ENCODE assay signal across 9 cellular contexts in the genomic region with DNA sequence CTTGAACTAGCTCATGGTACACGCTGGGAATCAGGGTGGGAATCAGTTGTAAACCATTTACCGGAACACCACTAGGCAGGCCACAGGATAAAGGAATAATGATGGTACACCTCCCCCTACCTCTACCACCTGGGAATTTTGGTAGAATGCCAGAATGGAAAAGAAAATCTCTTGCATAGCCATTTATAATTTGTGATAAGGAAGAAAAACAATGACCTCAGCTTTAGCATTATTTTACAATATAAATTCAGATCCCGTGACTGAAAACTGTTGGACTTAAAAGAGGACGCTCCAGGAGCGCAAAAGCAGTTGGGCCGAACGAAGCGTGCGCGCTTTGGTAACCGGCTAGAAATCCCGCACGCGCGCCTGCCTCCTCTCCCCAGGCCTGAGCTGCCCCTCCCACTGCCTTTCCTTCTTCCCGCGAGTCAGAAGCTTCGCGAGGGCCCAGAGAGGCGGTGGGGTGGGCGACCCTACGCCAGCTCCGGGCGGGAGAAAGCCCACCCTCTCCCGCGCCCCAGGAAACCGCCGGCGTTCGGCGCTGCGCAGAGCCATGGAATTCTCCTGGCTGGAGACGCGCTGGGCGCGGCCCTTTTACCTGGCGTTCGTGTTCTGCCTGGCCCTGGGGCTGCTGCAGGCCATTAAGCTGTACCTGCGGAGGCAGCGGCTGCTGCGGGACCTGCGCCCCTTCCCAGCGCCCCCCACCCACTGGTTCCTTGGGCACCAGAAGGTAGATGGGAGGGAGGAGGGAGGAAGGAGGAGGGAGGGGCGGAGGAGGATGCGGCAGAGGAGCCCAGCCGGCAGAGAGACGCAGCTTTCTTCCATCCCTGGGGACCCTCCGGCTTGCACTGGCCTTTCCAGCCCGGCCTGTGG. TPM values are rescaled to one million over a fixed set of nuclear protein-coding genes. Genes with fewer than 3 reads are reported as not detected.
DNase-seq lines count a peak whose midpoint lies in the region; ATAC-seq and TF ChIP-seq lines count a peak whose summit lies in the region.
"Had no signal": no experiment of that assay in that cellular context is flagged by ENCODE, and none has a peak within 500 bp of the region (broad histone marks: within the 10 kb centered on the region; RNA-seq: fewer than 3 reads in every experiment).

A gene with protein sequence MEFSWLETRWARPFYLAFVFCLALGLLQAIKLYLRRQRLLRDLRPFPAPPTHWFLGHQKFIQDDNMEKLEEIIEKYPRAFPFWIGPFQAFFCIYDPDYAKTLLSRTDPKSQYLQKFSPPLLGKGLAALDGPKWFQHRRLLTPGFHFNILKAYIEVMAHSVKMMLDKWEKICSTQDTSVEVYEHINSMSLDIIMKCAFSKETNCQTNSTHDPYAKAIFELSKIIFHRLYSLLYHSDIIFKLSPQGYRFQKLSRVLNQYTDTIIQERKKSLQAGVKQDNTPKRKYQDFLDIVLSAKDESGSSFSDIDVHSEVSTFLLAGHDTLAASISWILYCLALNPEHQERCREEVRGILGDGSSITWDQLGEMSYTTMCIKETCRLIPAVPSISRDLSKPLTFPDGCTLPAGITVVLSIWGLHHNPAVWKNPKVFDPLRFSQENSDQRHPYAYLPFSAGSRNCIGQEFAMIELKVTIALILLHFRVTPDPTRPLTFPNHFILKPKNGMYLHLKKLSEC (plus strand): TSS at position 402 of the 870 bp plus-strand sequence. CDS start 149 bp downstream, at position 551.

- DNase-seq in Right ventricle myocardium inferior (ENCODE audit: missing footprints) (peak; percentile 73), cardiac septum (ENCODE audit: low spot score) (no peak)
- no peak for DNase-seq in activated CD8-positive, alpha-beta memory T cell treated with anti-CD3 and anti-CD28 coated beads, Interleukin-2, amount 10 ng/mL, durations not matched to agents 7 days and 5 days
- no peak for DNase-seq in activated naive CD4-positive, alpha-beta T cell treated with anti-CD3 and anti-CD28 coated beads, Interleukin-2, amount 50 U/mL, for 72 hours (ENCODE audit: low spot score in 2 of 2)
- DNase-seq: activated B cell treated with CpG ODN at 0.5 μM for 24 hours had no signal

- no peak for TF ChIP-seq CTCF in nephron (IDR thresholded peaks at IDR 0.05; ENCODE audit: unreplicated experiment in 3 of 3)

- peak within 1 kb of the TSS; percentile 24 to 75 (median 67) for H3K27ac Mint-ChIP-seq in nephron
- no peak within 1 kb of the TSS for H3K27ac Mint-ChIP-seq in activated CD8-positive, alpha-beta memory T cell treated with anti-CD3 and anti-CD28 coated beads, Interleukin-2, amount 10 ng/mL, durations not matched to agents 7 days and 5 days
- H3K27ac Mint-ChIP-seq in activated naive CD4-positive, alpha-beta T cell treated with anti-CD3 and anti-CD28 coated beads, Interleukin-2, amount 50 U/mL, for 72 hours, result no peak within 1 kb of the TSS
- H3K27ac Mint-ChIP-seq: activated B cell treated with CpG ODN at 0.5 μM for 24 hours had no signal

- H3K27ac ChIP-seq in esophagus (ENCODE audit: low read depth in 2 of 2, low read length in 1 of 2), result peak within 1 kb of the TSS; percentile 48 to 74

- intact Hi-C loops in Right ventricle myocardium inferior (cut with DNase I), result loop anchor here (5.0 kb wide), 1 partner anchor 216 kb away; no protein-coding TSS in a partner anchor
- intact Hi-C loops in cardiac septum (cut with DNase I), result no loop called here

- peak within 1 kb of the TSS; percentile 75 to 81 (median 79) for H3K4me3 Mint-ChIP-seq in nephron
- no peak within 1 kb of the TSS for H3K4me3 Mint-ChIP-seq in activated CD8-positive, alpha-beta memory T cell treated with anti-CD3 and anti-CD28 coated beads, Interleukin-2, amount 10 ng/mL, durations not matched to agents 7 days and 5 days
- H3K4me3 Mint-ChIP-seq: activated B cell treated with CpG ODN at 0.5 μM for 24 hours had no signal

- H3K9me3 Mint-ChIP-seq in nephron, result no peaks in the 10 kb centered on the region
- H3K9me3 Mint-ChIP-seq in activated CD8-positive, alpha-beta memory T cell treated with anti-CD3 and anti-CD28 coated beads, Interleukin-2, amount 10 ng/mL, durations not matched to agents 7 days and 5 days (ENCODE audit: low read depth), result no peaks in the 10 kb centered on the region
- H3K9me3 Mint-ChIP-seq in activated naive CD4-positive, alpha-beta T cell treated with anti-CD3 and anti-CD28 coated beads, Interleukin-2, amount 50 U/mL, for 72 hours, result no peaks in the 10 kb centered on the region
- H3K9me3 Mint-ChIP-seq: activated B cell treated with CpG ODN at 0.5 μM for 24 hours had no signal

- H3K4me3 ChIP-seq in esophagus (ENCODE audit: low read depth in 1 of 2, low read length in 2 of 2), result peak within 1 kb of the TSS; percentile 54 to 59

- H3K27me3 ChIP-seq in esophagus (ENCODE audit: control insufficient read depth in 1 of 2, insufficient read depth in 2 of 2, low read length in 2 of 2), result no peaks in the 10 kb centered on the region

- ATAC-seq in Right ventricle myocardium inferior, result peak; percentile 81
- ATAC-seq in activated CD8-positive, alpha-beta memory T cell treated with anti-CD3 and anti-CD28 coated beads, Interleukin-2, amount 10 ng/mL, durations not matched to agents 7 days and 5 days, result no peak
- no peak for ATAC-seq in activated naive CD4-positive, alpha-beta T cell treated with anti-CD3 and anti-CD28 coated beads, Interleukin-2, amount 50 U/mL, for 72 hours
- ATAC-seq in HG03139 (IDR thresholded peaks at IDR 0.05; ENCODE audit: unreplicated experiment), result no peak
- no peak for ATAC-seq in GM19397 (IDR thresholded peaks at IDR 0.05; ENCODE audit: unreplicated experiment)

- H3K36me3 ChIP-seq in esophagus (ENCODE audit: control insufficient read depth in 2 of 2, insufficient read depth in 2 of 2, low read length in 1 of 2), result no peaks in the 10 kb centered on the region

- no peaks in the 10 kb centered on the region for H3K9me3 ChIP-seq in esophagus (ENCODE audit: control insufficient read depth in 2 of 2, insufficient read depth in 1 of 2, low read depth in 1 of 2, low read length in 1 of 2)

- no peaks in the 10 kb centered on the region for H3K4me1 ChIP-seq in esophagus (ENCODE audit: control insufficient read depth in 2 of 2, insufficient read depth in 2 of 2, low read length in 1 of 2)

- H3K27me3 Mint-ChIP-seq in nephron (ENCODE audit: low read depth), result peaks cover 46% of the 10 kb centered on the region
- peaks cover 41% of the 10 kb centered on the region for H3K27me3 Mint-ChIP-seq in activated CD8-positive, alpha-beta memory T cell treated with anti-CD3 and anti-CD28 coated beads, Interleukin-2, amount 10 ng/mL, durations not matched to agents 7 days and 5 days

- H3K4me1 Mint-ChIP-seq in nephron, result peaks cover 29% of the 10 kb centered on the region
- no peaks in the 10 kb centered on the region for H3K4me1 Mint-ChIP-seq in activated CD8-positive, alpha-beta memory T cell treated with anti-CD3 and anti-CD28 coated beads, Interleukin-2, amount 10 ng/mL, durations not matched to agents 7 days and 5 days
- H3K4me1 Mint-ChIP-seq: activated B cell treated with CpG ODN at 0.5 μM for 24 hours had no signal

- CTCF ChIA-PET in activated CD8-positive, alpha-beta memory T cell treated with anti-CD3 and anti-CD28 coated beads, Interleukin-2, amount 10 ng/mL, durations not matched to agents 7 days and 5 days (lab: Charles Lee), result no interaction called here

- H3K36me3 Mint-ChIP-seq in nephron (ENCODE audit: low read depth), result no peaks in the 10 kb centered on the region
- no peaks in the 10 kb centered on the region for H3K36me3 Mint-ChIP-seq in activated CD8-positive, alpha-beta memory T cell treated with anti-CD3 and anti-CD28 coated beads, Interleukin-2, amount 10 ng/mL, durations not matched to agents 7 days and 5 days
- no peaks in the 10 kb centered on the region for H3K36me3 Mint-ChIP-seq in activated naive CD4-positive, alpha-beta T cell treated with anti-CD3 and anti-CD28 coated beads, Interleukin-2, amount 50 U/mL, for 72 hours

- 3% methylated on average over 48 to 49 of the region's 49 CpGs for WGBS in esophagus, 2 donors

RNA-seq across cellular contexts. Expression of the gene that starts here (rescaled TPM):
- total RNA-seq in Right ventricle myocardium inferior, result 1.5 TPM
- 0.86 TPM for total RNA-seq in cardiac septum
- polyA plus RNA-seq in esophagus, result 10 to 100 TPM; 12.0 to 15.3 TPM
- total RNA-seq in activated CD8-positive, alpha-beta memory T cell treated with anti-CD3 and anti-CD28 coated beads, Interleukin-2, amount 10 ng/mL, durations not matched to agents 7 days and 5 days, result not detected
- total RNA-seq in activated naive CD4-positive, alpha-beta T cell treated with anti-CD3 and anti-CD28 coated beads, Interleukin-2, amount 50 U/mL, for 72 hours, result not detected
- total RNA-seq: activated B cell treated with CpG ODN at 0.5 μM for 24 hours had no signal

Comparison
In these comparisons a context has a peak if more than half of its experiments do, and no peak if none do; other contexts are left out.
1. H3K27ac Mint-ChIP-seq: peak in nephron (3 of 3); none in activated CD8-positive, alpha-beta memory T cell treated with anti-CD3 and anti-CD28 coated beads, Interleukin-2, amount 10 ng/mL, durations not matched to agents 7 days and 5 days (single experiment) and activated naive CD4-positive, alpha-beta T cell treated with anti-CD3 and anti-CD28 coated beads, Interleukin-2, amount 50 U/mL, for 72 hours (0 of 2).